Comparison of ENCODE assay signal across 21 cellular contexts in genomic region chr6:82033631-82034211, GRCh38.
DNase-seq lines count a peak whose midpoint lies in the region; ATAC-seq and TF ChIP-seq lines count a peak whose summit lies in the region.
"Had no signal": no experiment of that assay in that cellular context is flagged by ENCODE, and none has a peak within 500 bp of the region (broad histone marks: within the 10 kb centered on the region; RNA-seq: fewer than 3 reads in every experiment).

No MANE protein-coding gene starts in this region.

- H4K20me1 ChIP-seq in Loucy (ENCODE audit: insufficient read depth, low read length, poor library complexity, severe bottlenecking) = no peaks in the 10 kb centered on the region

- H3K9me2 ChIP-seq in Loucy (replicated peaks; ENCODE audit: low read depth, low read length) = no peaks in the 10 kb centered on the region

- H3K4me2 ChIP-seq in Loucy (ENCODE audit: low read depth, low read length, poor library complexity, severe bottlenecking) = no peak overlapping the region

- DNase-seq in fibroblast of peridontal ligament (ENCODE audit: extremely low read depth) (peak; percentile 25), left lung (no peak), tibial artery (peak; percentile 64 to 77), HEK293T (ENCODE audit: extremely low spot score) (no peak), NOMO-1 treated with dmso at 0.1 percent for 144 hours (lab: John Stamatoyannopoulos, UW; ENCODE audit: unreplicated experiment) (no peak)
- DNase-seq in activated CD4-positive, alpha-beta T cell treated with anti-CD3 and anti-CD28 coated beads, Interleukin-2, amount 10 ng/mL, durations not matched to agents 24 days and 14 days = no peak
- DNase-seq: activated CD4-positive, alpha-beta T cell treated with anti-CD3 and anti-CD28 coated beads, Interleukin-2, amount 50 U/mL, for 48 hours; activated effector memory CD4-positive, alpha-beta T cell treated with Interleukin-2 at 50 U/mL for 16 hours; activated naive CD8-positive, alpha-beta T cell treated with anti-CD3 and anti-CD28 coated beads, Interleukin-2, amount 50 U/mL, for 24 hours; CD4-positive, alpha-beta T cell; dorsolateral prefrontal cortex; GDM1; NCI-H1436; NCI-H2171; NCI-H526 treated with DMSO at 0.1 percent for 48 hours; OCI-M1; substantia nigra; T-helper 2 cell had no signal

- H3K27me3 ChIP-seq in Loucy (ENCODE audit: insufficient read depth, low read length, poor library complexity, severe bottlenecking) = no peaks in the 10 kb centered on the region
- no peaks in the 10 kb centered on the region for H3K27me3 ChIP-seq in left lung
- H3K27me3 ChIP-seq in tibial artery = no peaks in the 10 kb centered on the region

- H2AFZ ChIP-seq in Loucy (ENCODE audit: low read length) = no peak overlapping the region

- H3F3A ChIP-seq in Loucy (ENCODE audit: low read depth) = no peaks in the 10 kb centered on the region

- no peak overlapping the region for H3K9ac ChIP-seq in Loucy (ENCODE audit: low read depth, low read length, poor library complexity, severe bottlenecking)

- no peaks in the 10 kb centered on the region for H3K4me1 Mint-ChIP-seq in activated CD4-positive, alpha-beta T cell treated with anti-CD3 and anti-CD28 coated beads, Interleukin-2, amount 10 ng/mL, durations not matched to agents 24 days and 14 days
- H3K4me1 Mint-ChIP-seq: activated naive CD8-positive, alpha-beta T cell treated with anti-CD3 and anti-CD28 coated beads, Interleukin-2, amount 50 U/mL, for 24 hours had no signal

- no peaks in the 10 kb centered on the region for H3K9me3 Mint-ChIP-seq in activated CD4-positive, alpha-beta T cell treated with anti-CD3 and anti-CD28 coated beads, Interleukin-2, amount 10 ng/mL, durations not matched to agents 24 days and 14 days
- H3K9me3 Mint-ChIP-seq: activated naive CD8-positive, alpha-beta T cell treated with anti-CD3 and anti-CD28 coated beads, Interleukin-2, amount 50 U/mL, for 24 hours; CD4-positive, alpha-beta T cell had no signal

- no peaks in the 10 kb centered on the region for H3K36me3 Mint-ChIP-seq in activated CD4-positive, alpha-beta T cell treated with anti-CD3 and anti-CD28 coated beads, Interleukin-2, amount 10 ng/mL, durations not matched to agents 24 days and 14 days (ENCODE audit: low read depth)

- POLR2A ChIA-PET in HEK293T (lab: Yijun Ruan, JAX) = no interaction called here

- peaks cover 37% of the 10 kb centered on the region; the same call in 1 of the 2 replicates for H3K79me2 ChIP-seq in Loucy (ENCODE audit: insufficient read depth, low read length)

- no peak overlapping the region for H3K27ac ChIP-seq in left lung
- H3K27ac ChIP-seq in tibial artery = peak overlapping the region; percentile 47 to 50
- H3K27ac ChIP-seq: dorsolateral prefrontal cortex, HL-60 had no signal

- no peak overlapping the region for H3K4me3 Mint-ChIP-seq in activated CD4-positive, alpha-beta T cell treated with anti-CD3 and anti-CD28 coated beads, Interleukin-2, amount 10 ng/mL, durations not matched to agents 24 days and 14 days
- H3K4me3 Mint-ChIP-seq: activated naive CD8-positive, alpha-beta T cell treated with anti-CD3 and anti-CD28 coated beads, Interleukin-2, amount 50 U/mL, for 24 hours; CD4-positive, alpha-beta T cell had no signal

- CTCF ChIA-PET in HEK293T (lab: Yijun Ruan, JAX) = no interaction called here

- intact Hi-C loops in left lung (cut with DNase I) = no loop called here
- intact Hi-C loops in tibial artery (cut with DNase I; ENCODE audit: low total_unique reads) = loop anchor here (5.0 kb wide), 1 partner anchor 1049 kb away; no protein-coding TSS in a partner anchor
- intact Hi-C loops in activated CD4-positive, alpha-beta T cell treated with anti-CD3 and anti-CD28 coated beads, Interleukin-2, amount 10 ng/mL, durations not matched to agents 24 days and 14 days (cut with micrococcal nuclease) = no loop called here

- H3K9me3 ChIP-seq in Loucy (ENCODE audit: insufficient read depth, low read depth, low read length) (no peaks in the 10 kb centered on the region), left lung (no peaks in the 10 kb centered on the region), tibial artery (no peaks in the 10 kb centered on the region)

- H3K27ac Mint-ChIP-seq in activated CD4-positive, alpha-beta T cell treated with anti-CD3 and anti-CD28 coated beads, Interleukin-2, amount 10 ng/mL, durations not matched to agents 24 days and 14 days = no peak overlapping the region
- H3K27ac Mint-ChIP-seq: activated naive CD8-positive, alpha-beta T cell treated with anti-CD3 and anti-CD28 coated beads, Interleukin-2, amount 50 U/mL, for 24 hours; CD4-positive, alpha-beta T cell had no signal

- H3K4me3 ChIP-seq in Loucy (ENCODE audit: low read length, poor library complexity, severe bottlenecking) (peak overlapping the region; percentile 32), left lung (no peak overlapping the region), tibial artery (no peak overlapping the region)
- H3K4me3 ChIP-seq: dorsolateral prefrontal cortex had no signal

- TF ChIP-seq CTCF in Loucy (conservative IDR thresholded peaks at IDR 0.05; ENCODE audit: low read length) (no peak), left lung (IDR thresholded peaks at IDR 0.05) (no peak), tibial artery (IDR thresholded peaks at IDR 0.05) (no peak)

- H3K4me1 ChIP-seq in Loucy (ENCODE audit: insufficient read depth, low read length, poor library complexity, severe bottlenecking) = no peaks in the 10 kb centered on the region
- H3K4me1 ChIP-seq in left lung = no peaks in the 10 kb centered on the region
- peaks cover 0 to 40% (median 22%) of the 10 kb centered on the region in 4 donors for H3K4me1 ChIP-seq in tibial artery

- H3K27me3 Mint-ChIP-seq in activated CD4-positive, alpha-beta T cell treated with anti-CD3 and anti-CD28 coated beads, Interleukin-2, amount 10 ng/mL, durations not matched to agents 24 days and 14 days = no peaks in the 10 kb centered on the region
- H3K27me3 Mint-ChIP-seq: activated naive CD8-positive, alpha-beta T cell treated with anti-CD3 and anti-CD28 coated beads, Interleukin-2, amount 50 U/mL, for 24 hours; CD4-positive, alpha-beta T cell had no signal

- peak; percentile 42 for ATAC-seq in left lung
- ATAC-seq: activated naive CD8-positive, alpha-beta T cell treated with anti-CD3 and anti-CD28 coated beads, Interleukin-2, amount 50 U/mL, for 24 hours; left lobe of liver had no signal

- no peaks in the 10 kb centered on the region for H3K36me3 ChIP-seq in Loucy (ENCODE audit: insufficient read depth, low read length)
- H3K36me3 ChIP-seq in left lung = no peaks in the 10 kb centered on the region
- H3K36me3 ChIP-seq in tibial artery = no peaks in the 10 kb centered on the region

TF ChIP-seq in HEK293T, 16 proteins besides CTCF, POLR2A, EP300 and RAD21:
- TF ChIP-seq ZNF384 (IDR thresholded peaks at IDR 0.05) = no peak
- no peak for TF ChIP-seq FOXM1 (IDR thresholded peaks at IDR 0.05; ENCODE audit: borderline replicate concordance)
- TF ChIP-seq FOXK2 (IDR thresholded peaks at IDR 0.05) = no peak
- TF ChIP-seq ELF4 (IDR thresholded peaks at IDR 0.05) = no peak
- TF ChIP-seq HDGF (IDR thresholded peaks at IDR 0.05; ENCODE audit: borderline replicate concordance) = no peak
- TF ChIP-seq FOXA1 (IDR thresholded peaks at IDR 0.05) = no peak
- TF ChIP-seq LEF1 (IDR thresholded peaks at IDR 0.05; ENCODE audit: borderline replicate concordance) = no peak
- no peak for TF ChIP-seq SP1 (IDR thresholded peaks at IDR 0.05)
TF ChIP-seq in HEK293T: peak in this region for 0.

Comparison
In these comparisons a context has a peak if more than half of its experiments do, and no peak if none do; other contexts are left out.
1. DNase-seq: peak in fibroblast of peridontal ligament (single experiment) and tibial artery (2 of 2); none in left lung (0 of 2), HEK293T (single experiment), NOMO-1 treated with dmso at 0.1 percent for 144 hours (single experiment) and activated CD4-positive, alpha-beta T cell treated with anti-CD3 and anti-CD28 coated beads, Interleukin-2, amount 10 ng/mL, durations not matched to agents 24 days and 14 days (single experiment).
2. H3K27ac ChIP-seq: peak in tibial artery (2 of 2); none in left lung (0 of 2).